8 cellular contexts compared by ENCODE assay signal in genomic region chr3:116445291-116445841, GRCh38. TPM values are rescaled to one million over a fixed set of nuclear protein-coding genes. Genes with fewer than 3 reads are reported as not detected.
DNase-seq lines count a peak whose midpoint lies in the region; ATAC-seq lines count a peak whose summit lies in the region.

Gene LSAMP (minus strand): TSS chr3:116445487.

- 8% methylated on average over 14 to 15 of the region's 15 CpGs for WGBS in esophagus, 2 donors

- H3K4me3 ChIP-seq in esophagus (ENCODE audit: low read depth in 1 of 2, low read length in 2 of 2) = peak within 1 kb of the TSS; percentile 9 to 37
- H3K4me3 ChIP-seq in mucosa of stomach (ENCODE audit: low read length) = peak within 1 kb of the TSS; percentile 2

- H3K9me3 ChIP-seq in esophagus (ENCODE audit: control insufficient read depth in 2 of 2, insufficient read depth in 1 of 2, low read depth in 1 of 2, low read length in 1 of 2) (no peaks in the 10 kb centered on the region), mucosa of stomach (ENCODE audit: control insufficient read depth, low read length) (no peaks in the 10 kb centered on the region)

- H3K4me1 ChIP-seq in esophagus (ENCODE audit: control insufficient read depth in 2 of 2, insufficient read depth in 2 of 2, low read length in 1 of 2) = no peaks in the 10 kb centered on the region
- no peaks in the 10 kb centered on the region for H3K4me1 ChIP-seq in mucosa of stomach (ENCODE audit: control insufficient read depth, insufficient read depth, low read length)

- H3K27ac ChIP-seq in esophagus (ENCODE audit: low read depth in 2 of 2, low read length in 1 of 2) = no peak within 1 kb of the TSS

- H3K36me3 ChIP-seq in esophagus (ENCODE audit: control insufficient read depth in 2 of 2, insufficient read depth in 2 of 2, low read length in 1 of 2) = no peaks in the 10 kb centered on the region
- no peaks in the 10 kb centered on the region for H3K36me3 ChIP-seq in mucosa of stomach (ENCODE audit: control insufficient read depth, insufficient read depth, low read length)

- H3K27me3 ChIP-seq in esophagus (ENCODE audit: control insufficient read depth in 1 of 2, insufficient read depth in 2 of 2, low read length in 2 of 2) (no peaks in the 10 kb centered on the region), mucosa of stomach (ENCODE audit: control insufficient read depth, insufficient read depth, low read length) (no peaks in the 10 kb centered on the region)

- no peak for ATAC-seq in HG02938 (IDR thresholded peaks at IDR 0.05; ENCODE audit: unreplicated experiment)

- H3K9ac ChIP-seq in mucosa of stomach (ENCODE audit: low read length) = peak within 1 kb of the TSS; percentile 56

- DNase-seq in AG08395 (ENCODE audit: low spot score) (peak; percentile 31), NCI-H2227 treated with DMSO at 0.1 percent for 48 hours (lab: John Stamatoyannopoulos, UW) (peak; percentile 59), activated T-cell treated with anti-CD3 and anti-CD28 coated beads for 4 hours (no peak), GM19238 (ENCODE audit: insufficient read length, low spot score) (no peak), MV-4-11 (lab: John Stamatoyannopoulos, UW) (no peak)

RNA-seq across cellular contexts. Expression of gene LSAMP, which starts in this region (rescaled TPM):
- polyA plus RNA-seq in esophagus = under 1 TPM; 0.10 to 0.16 TPM

Comparison
In these comparisons a context has a peak if more than half of its experiments do, and no peak if none do; other contexts are left out.
1. DNase-seq: peak in AG08395 (single experiment) and NCI-H2227 treated with DMSO at 0.1 percent for 48 hours (single experiment); none in activated T-cell treated with anti-CD3 and anti-CD28 coated beads for 4 hours (single experiment), GM19238 (single experiment) and MV-4-11 (single experiment).